ENCODE assay signal across 17 cellular contexts in the genomic region with DNA sequence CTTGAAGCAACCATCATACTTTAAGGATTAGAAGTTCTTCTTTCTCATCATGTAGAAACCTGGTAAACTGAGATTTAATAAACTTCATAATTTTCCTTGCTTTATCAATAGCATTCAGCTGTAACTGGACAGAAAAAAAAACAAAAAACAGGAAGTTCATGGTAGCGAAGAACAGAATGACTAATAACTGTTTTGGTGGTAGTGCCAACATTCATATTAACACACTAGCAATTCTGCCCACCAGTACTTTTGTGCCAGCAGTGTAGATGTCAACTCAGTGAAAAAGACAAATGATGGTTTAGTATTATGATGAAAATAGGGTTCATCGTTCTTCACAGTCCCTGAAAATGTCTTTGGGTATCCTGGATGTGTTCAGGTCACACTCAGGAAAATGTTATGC.
DNase-seq lines count a peak whose midpoint lies in the region; ATAC-seq, FAIRE-seq and TF ChIP-seq lines count a peak whose summit lies in the region.
"Had no signal": no experiment of that assay in that cellular context is flagged by ENCODE, and none has a peak within 500 bp of the region (broad histone marks: within the 10 kb centered on the region; RNA-seq: fewer than 3 reads in every experiment).

No MANE protein-coding gene starts in this region.

- H3K27ac ChIP-seq in brain microvascular endothelial cell = no peak overlapping the region
- no peak overlapping the region for H3K27ac ChIP-seq in psoas muscle
- H3K27ac ChIP-seq: BLaER1 had no signal

- TF ChIP-seq CTCF in brain microvascular endothelial cell (IDR thresholded peaks at IDR 0.05; ENCODE audit: low read depth, low read length, missing control alignments) (no peak), psoas muscle (IDR thresholded peaks at IDR 0.05) (no peak)

- ATAC-seq in GM18502 (IDR thresholded peaks at IDR 0.05; ENCODE audit: poor library complexity, unreplicated experiment) (peak; percentile 61), GM18858 (IDR thresholded peaks at IDR 0.05; ENCODE audit: unreplicated experiment) (peak; percentile 45), GM19468 (IDR thresholded peaks at IDR 0.05; ENCODE audit: extremely low read depth, unreplicated experiment) (peak; percentile 55), psoas muscle (no peak)
- ATAC-seq: GM12878, GM23338 had no signal

- no peak for DNase-seq in brain microvascular endothelial cell
- DNase-seq in frontal cortex (ENCODE audit: low spot score in 2 of 2) = no peak
- no peak for DNase-seq in SKM-1 (lab: John Stamatoyannopoulos, UW; ENCODE audit: unreplicated experiment)
- no peak for DNase-seq in psoas muscle
- DNase-seq: AML-193; CD4-positive, alpha-beta memory T cell; DMS79 treated with DMSO at 0.1 percent for 48 hours; HCEC 1CT; Kasumi-1; KG1 had no signal

- FAIRE-seq in frontal cortex (lab: Jason Lieb, UNC) = no peak
- FAIRE-seq: GM12878, H54 had no signal

- in situ Hi-C loops in brain microvascular endothelial cell (cut with HindIII; ENCODE audit: low pct_ligation_motif_present, low sequenced_read_pairs) = no loop called here

- H3K4me3 ChIP-seq in brain microvascular endothelial cell (ENCODE audit: low read depth, low read length) = no peak overlapping the region
- no peak overlapping the region for H3K4me3 ChIP-seq in psoas muscle
- H3K4me3 ChIP-seq: BLaER1, GM12878, GM23338 had no signal

- H3K27me3 ChIP-seq in brain microvascular endothelial cell (replicated peaks) (no peaks in the 10 kb centered on the region), psoas muscle (ENCODE audit: insufficient read depth in 3 of 3, low read length in 2 of 3) (no peaks in the 10 kb centered on the region)
- H3K27me3 ChIP-seq: BLaER1 had no signal

- H3K9me3 ChIP-seq in psoas muscle = no peaks in the 10 kb centered on the region
- H3K9me3 ChIP-seq: BLaER1 had no signal

- intact Hi-C loops in psoas muscle (cut with DNase I) = no loop called here

- WGBS in psoas muscle, 3 donors = 63 to 66% (median 65%) methylated on average over 2 of the region's 2 CpGs

- no peaks in the 10 kb centered on the region for H3K36me3 ChIP-seq in brain microvascular endothelial cell (replicated peaks)
- H3K36me3 ChIP-seq in psoas muscle (ENCODE audit: insufficient read depth in 1 of 2, low read depth in 1 of 2) = no peaks in the 10 kb centered on the region
- H3K36me3 ChIP-seq: BLaER1 had no signal

- H3K4me1 ChIP-seq in psoas muscle = no peaks in the 10 kb centered on the region

Comparison
In these comparisons a context has a peak if more than half of its experiments do, and no peak if none do; other contexts are left out.
1. ATAC-seq: peak in GM18502 (single experiment), GM18858 (single experiment) and GM19468 (single experiment); none in psoas muscle (0 of 4).